1 cellular context compared by ENCODE assay signal in the genomic region with DNA sequence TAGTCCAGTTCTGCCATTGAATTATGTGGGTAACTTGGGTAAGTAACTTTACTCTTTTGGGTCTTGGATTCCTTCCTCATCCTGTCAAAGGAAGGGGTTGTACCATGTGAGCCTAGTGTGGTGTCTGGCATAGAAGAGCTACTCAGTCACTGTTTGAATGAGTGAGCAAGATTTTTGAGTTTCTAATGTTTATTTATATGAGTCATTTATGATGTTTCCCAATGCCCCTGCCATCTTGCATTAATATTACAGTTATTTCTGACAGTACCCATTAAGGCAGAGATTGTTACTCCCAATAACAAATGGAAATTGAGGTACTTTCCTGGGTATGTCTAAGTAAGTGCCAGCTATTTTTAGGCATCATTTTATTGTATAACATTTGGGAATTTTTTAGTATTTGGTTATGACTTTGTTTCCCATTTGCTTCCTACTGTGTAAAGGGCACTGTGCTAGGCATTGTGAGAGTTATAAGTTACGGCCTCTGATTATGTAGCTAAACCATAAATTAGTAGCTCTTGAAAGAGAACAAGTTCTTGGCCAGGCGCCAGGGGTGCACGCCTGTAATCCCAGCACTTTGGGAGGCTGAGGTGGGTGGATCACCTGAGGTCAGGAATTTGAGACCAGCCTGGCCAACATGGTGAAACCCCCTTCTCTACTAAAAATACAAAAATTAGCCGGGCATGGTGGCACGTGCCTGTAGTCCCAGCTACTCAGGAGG.
TF ChIP-seq lines count a peak whose summit lies in the region.

No MANE protein-coding gene starts in this region.

TF ChIP-seq in HEK293, 187 proteins besides CTCF, POLR2A, EP300 and RAD21 (continued from another document):
- TF ChIP-seq, protein P1, sequence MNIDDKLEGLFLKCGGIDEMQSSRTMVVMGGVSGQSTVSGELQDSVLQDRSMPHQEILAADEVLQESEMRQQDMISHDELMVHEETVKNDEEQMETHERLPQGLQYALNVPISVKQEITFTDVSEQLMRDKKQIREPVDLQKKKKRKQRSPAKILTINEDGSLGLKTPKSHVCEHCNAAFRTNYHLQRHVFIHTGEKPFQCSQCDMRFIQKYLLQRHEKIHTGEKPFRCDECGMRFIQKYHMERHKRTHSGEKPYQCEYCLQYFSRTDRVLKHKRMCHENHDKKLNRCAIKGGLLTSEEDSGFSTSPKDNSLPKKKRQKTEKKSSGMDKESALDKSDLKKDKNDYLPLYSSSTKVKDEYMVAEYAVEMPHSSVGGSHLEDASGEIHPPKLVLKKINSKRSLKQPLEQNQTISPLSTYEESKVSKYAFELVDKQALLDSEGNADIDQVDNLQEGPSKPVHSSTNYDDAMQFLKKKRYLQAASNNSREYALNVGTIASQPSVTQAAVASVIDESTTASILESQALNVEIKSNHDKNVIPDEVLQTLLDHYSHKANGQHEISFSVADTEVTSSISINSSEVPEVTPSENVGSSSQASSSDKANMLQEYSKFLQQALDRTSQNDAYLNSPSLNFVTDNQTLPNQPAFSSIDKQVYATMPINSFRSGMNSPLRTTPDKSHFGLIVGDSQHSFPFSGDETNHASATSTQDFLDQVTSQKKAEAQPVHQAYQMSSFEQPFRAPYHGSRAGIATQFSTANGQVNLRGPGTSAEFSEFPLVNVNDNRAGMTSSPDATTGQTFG (tag by site-specific recombination; IDR thresholded peaks at IDR 0.05; ENCODE audit: borderline replicate concordance) = no peak
- TF ChIP-seq, protein P2, sequence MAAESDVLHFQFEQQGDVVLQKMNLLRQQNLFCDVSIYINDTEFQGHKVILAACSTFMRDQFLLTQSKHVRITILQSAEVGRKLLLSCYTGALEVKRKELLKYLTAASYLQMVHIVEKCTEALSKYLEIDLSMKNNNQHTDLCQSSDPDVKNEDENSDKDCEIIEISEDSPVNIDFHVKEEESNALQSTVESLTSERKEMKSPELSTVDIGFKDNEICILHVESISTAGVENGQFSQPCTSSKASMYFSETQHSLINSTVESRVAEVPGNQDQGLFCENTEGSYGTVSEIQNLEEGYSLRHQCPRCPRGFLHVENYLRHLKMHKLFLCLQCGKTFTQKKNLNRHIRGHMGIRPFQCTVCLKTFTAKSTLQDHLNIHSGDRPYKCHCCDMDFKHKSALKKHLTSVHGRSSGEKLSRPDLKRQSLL (tag by site-specific recombination; IDR thresholded peaks at IDR 0.05) = no peak
- TF ChIP-seq ZFHX2 (tag by site-specific recombination; conservative IDR thresholded peaks at IDR 0.05) = peak; percentile 42
- no peak for TF ChIP-seq ZBTB7A (tag by site-specific recombination; IDR thresholded peaks at IDR 0.05; ENCODE audit: low read depth)
- peak; percentile 67 for TF ChIP-seq BCL6B (tag by site-specific recombination; IDR thresholded peaks at IDR 0.05)
- peak; percentile 31; the same call in 1 of the 2 replicates for TF ChIP-seq WT1 (tag by site-specific recombination; IDR thresholded peaks at IDR 0.05)
- no peak for TF ChIP-seq ZNF654 (tag by site-specific recombination; IDR thresholded peaks at IDR 0.05; ENCODE audit: low read depth)
- no peak for TF ChIP-seq ZBTB48 (tag by site-specific recombination; IDR thresholded peaks at IDR 0.05)
- no peak for TF ChIP-seq BCL11B (tag by site-specific recombination; IDR thresholded peaks at IDR 0.05; ENCODE audit: low read depth)
- no peak for TF ChIP-seq ZNF350 (tag by site-specific recombination; IDR thresholded peaks at IDR 0.05)
- TF ChIP-seq KLF1 (tag by site-specific recombination; IDR thresholded peaks at IDR 0.05) = peak; percentile 27; the same call in 1 of the 2 replicates
- TF ChIP-seq REPIN1 (tag by site-specific recombination; IDR thresholded peaks at IDR 0.05; ENCODE audit: low read depth) = no peak
- TF ChIP-seq, protein P3, sequence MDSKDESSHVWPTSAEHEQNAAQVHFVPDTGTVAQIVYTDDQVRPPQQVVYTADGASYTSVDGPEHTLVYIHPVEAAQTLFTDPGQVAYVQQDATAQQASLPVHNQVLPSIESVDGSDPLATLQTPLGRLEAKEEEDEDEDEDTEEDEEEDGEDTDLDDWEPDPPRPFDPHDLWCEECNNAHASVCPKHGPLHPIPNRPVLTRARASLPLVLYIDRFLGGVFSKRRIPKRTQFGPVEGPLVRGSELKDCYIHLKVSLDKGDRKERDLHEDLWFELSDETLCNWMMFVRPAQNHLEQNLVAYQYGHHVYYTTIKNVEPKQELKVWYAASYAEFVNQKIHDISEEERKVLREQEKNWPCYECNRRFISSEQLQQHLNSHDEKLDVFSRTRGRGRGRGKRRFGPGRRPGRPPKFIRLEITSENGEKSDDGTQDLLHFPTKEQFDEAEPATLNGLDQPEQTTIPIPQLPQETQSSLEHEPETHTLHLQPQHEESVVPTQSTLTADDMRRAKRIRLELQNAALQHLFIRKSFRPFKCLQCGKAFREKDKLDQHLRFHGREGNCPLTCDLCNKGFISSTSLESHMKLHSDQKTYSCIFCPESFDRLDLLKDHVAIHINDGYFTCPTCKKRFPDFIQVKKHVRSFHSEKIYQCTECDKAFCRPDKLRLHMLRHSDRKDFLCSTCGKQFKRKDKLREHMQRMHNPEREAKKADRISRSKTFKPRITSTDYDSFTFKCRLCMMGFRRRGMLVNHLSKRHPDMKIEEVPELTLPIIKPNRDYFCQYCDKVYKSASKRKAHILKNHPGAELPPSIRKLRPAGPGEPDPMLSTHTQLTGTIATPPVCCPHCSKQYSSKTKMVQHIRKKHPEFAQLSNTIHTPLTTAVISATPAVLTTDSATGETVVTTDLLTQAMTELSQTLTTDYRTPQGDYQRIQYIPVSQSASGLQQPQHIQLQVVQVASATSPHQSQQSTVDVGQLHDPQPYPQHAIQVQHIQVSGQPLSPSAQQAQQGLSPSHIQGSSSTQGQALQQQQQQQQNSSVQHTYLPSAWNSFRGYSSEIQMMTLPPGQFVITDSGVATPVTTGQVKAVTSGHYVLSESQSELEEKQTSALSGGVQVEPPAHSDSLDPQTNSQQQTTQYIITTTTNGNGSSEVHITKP (tag by site-specific recombination; IDR thresholded peaks at IDR 0.05) = 0 out of 2 replicates have a peak, but pooled peaks have one; percentile 39
- no peak for TF ChIP-seq ZNF510 (tag by site-specific recombination; IDR thresholded peaks at IDR 0.05; ENCODE audit: insufficient replicate concordance)
- no peak for TF ChIP-seq SP3 (tag by site-specific recombination; IDR thresholded peaks at IDR 0.05)
- TF ChIP-seq SETDB1 (IDR thresholded peaks at IDR 0.05; ENCODE audit: insufficient read length, low read length) = no peak
- TF ChIP-seq ZNF133 (tag by site-specific recombination; IDR thresholded peaks at IDR 0.05) = no peak
- no peak for TF ChIP-seq IKZF3 (tag by site-specific recombination; IDR thresholded peaks at IDR 0.05)
